27 cellular contexts compared by ENCODE assay signal in the genomic region with DNA sequence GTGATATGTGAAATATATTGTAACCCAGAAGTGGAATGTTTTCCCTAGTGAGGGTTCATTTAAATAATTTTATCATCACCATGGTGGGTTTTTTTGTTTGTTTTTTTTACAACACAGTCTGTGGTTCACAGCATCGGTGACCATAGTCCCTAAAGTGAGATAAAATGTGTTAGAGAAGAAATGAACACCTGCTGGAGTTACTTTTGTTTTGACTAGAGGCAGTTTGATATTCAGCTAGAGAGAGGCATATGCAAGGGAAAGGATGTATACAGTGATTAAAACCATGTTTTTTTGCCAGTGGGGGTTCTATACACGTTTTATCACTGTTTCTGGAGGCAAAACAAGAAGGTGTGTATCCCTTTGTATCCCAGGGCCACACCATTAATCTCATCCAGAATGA.
"Had no signal": no experiment of that assay in that cellular context is flagged by ENCODE, and none has a peak within 500 bp of the region (broad histone marks: within the 10 kb centered on the region; RNA-seq: fewer than 3 reads in every experiment).

No MANE protein-coding gene starts in this region.

- H3K4me3 Mint-ChIP-seq: activated CD4-positive, alpha-beta T cell treated with anti-CD3 and anti-CD28 coated beads, Interleukin-2, amount 10 ng/mL, durations not matched to agents 24 days and 14 days; activated CD8-positive, alpha-beta T cell treated with anti-CD3 and anti-CD28 coated beads for 36 hours; activated naive CD4-positive, alpha-beta T cell treated with anti-CD3 and anti-CD28 coated beads, Interleukin-2, amount 50 U/mL, for 24 hours; activated naive CD8-positive, alpha-beta T cell treated with anti-CD3 and anti-CD28 coated beads, Interleukin-2, amount 10 ng/mL, durations not matched to agents 7 days and 5 days; activated T-cell treated with anti-CD3 and anti-CD28 coated beads, Interleukin-2, amount 50 U/mL, for 24 hours; central memory CD8-positive, alpha-beta T cell; T-helper 1 cell treated with Interleukin-12 subunit alpha and Interleukin-12 subunit beta and Interleukin-4 antibody, amounts not matched to agents 30 μg/mL and 1 μg/mL, for 36 hours; T-helper 2 cell treated with Interferon-gamma antibody and Interleukin-4, amounts not matched to agents 5 μg/mL and 100 μg/mL, for 36 hours had no signal

- H3K36me3 ChIP-seq: ascending aorta, cardiac muscle cell, SJCRH30 had no signal

- H3K27ac ChIP-seq: ascending aorta, cardiac muscle cell, SJCRH30, SK-N-MC had no signal

- H3K27me3 ChIP-seq: ascending aorta, cardiac muscle cell, SJCRH30 had no signal

- DNase-seq: activated CD4-positive, alpha-beta T cell treated with anti-CD3 and anti-CD28 coated beads, Interleukin-2, amount 10 ng/mL, durations not matched to agents 24 days and 14 days; activated CD4-positive, alpha-beta T cell treated with anti-CD3 and anti-CD28 coated beads, Interleukin-2, amount 50 U/mL, for 4 hours; activated CD8-positive, alpha-beta T cell treated with anti-CD3 and anti-CD28 coated beads for 36 hours; activated gamma-delta T cell; activated naive CD4-positive, alpha-beta T cell treated with Interleukin-2 at 50 U/mL for 16 hours; activated naive CD8-positive, alpha-beta T cell treated with anti-CD3 and anti-CD28 coated beads, Interleukin-2, amount 10 ng/mL, durations not matched to agents 7 days and 5 days; activated T-cell treated with anti-CD3 and anti-CD28 coated beads, Interleukin-2, amount 50 U/mL, for 24 hours; amygdala; Karpas-422; KBM-7; NCI-H1105; NCI-H1436 treated with DMSO at 0.1 percent for 48 hours; NCI-H187 treated with DMSO at 0.1 percent for 48 hours; NCI-H226; NCI-H510A; NCI-H526; SHP77; SJCRH30 had no signal

- H3K36me3 Mint-ChIP-seq: activated naive CD4-positive, alpha-beta T cell treated with anti-CD3 and anti-CD28 coated beads, Interleukin-2, amount 50 U/mL, for 24 hours; activated naive CD8-positive, alpha-beta T cell treated with anti-CD3 and anti-CD28 coated beads, Interleukin-2, amount 10 ng/mL, durations not matched to agents 7 days and 5 days had no signal

- H3K27me3 Mint-ChIP-seq: activated CD4-positive, alpha-beta T cell treated with anti-CD3 and anti-CD28 coated beads, Interleukin-2, amount 10 ng/mL, durations not matched to agents 24 days and 14 days; activated CD8-positive, alpha-beta T cell treated with anti-CD3 and anti-CD28 coated beads for 36 hours; activated naive CD4-positive, alpha-beta T cell treated with anti-CD3 and anti-CD28 coated beads, Interleukin-2, amount 50 U/mL, for 24 hours; activated naive CD8-positive, alpha-beta T cell treated with anti-CD3 and anti-CD28 coated beads, Interleukin-2, amount 10 ng/mL, durations not matched to agents 7 days and 5 days; activated T-cell treated with anti-CD3 and anti-CD28 coated beads, Interleukin-2, amount 50 U/mL, for 24 hours; central memory CD8-positive, alpha-beta T cell had no signal

- ATAC-seq: activated CD8-positive, alpha-beta T cell treated with anti-CD3 and anti-CD28 coated beads for 36 hours; Panc1 had no signal

- H3K4me1 Mint-ChIP-seq: activated CD4-positive, alpha-beta T cell treated with anti-CD3 and anti-CD28 coated beads, Interleukin-2, amount 10 ng/mL, durations not matched to agents 24 days and 14 days; activated naive CD4-positive, alpha-beta T cell treated with anti-CD3 and anti-CD28 coated beads, Interleukin-2, amount 50 U/mL, for 24 hours; activated naive CD8-positive, alpha-beta T cell treated with anti-CD3 and anti-CD28 coated beads, Interleukin-2, amount 10 ng/mL, durations not matched to agents 7 days and 5 days; central memory CD8-positive, alpha-beta T cell had no signal

- H3K27ac Mint-ChIP-seq: activated CD4-positive, alpha-beta T cell treated with anti-CD3 and anti-CD28 coated beads, Interleukin-2, amount 10 ng/mL, durations not matched to agents 24 days and 14 days; activated CD8-positive, alpha-beta T cell treated with anti-CD3 and anti-CD28 coated beads for 36 hours; activated naive CD4-positive, alpha-beta T cell treated with anti-CD3 and anti-CD28 coated beads, Interleukin-2, amount 50 U/mL, for 24 hours; activated naive CD8-positive, alpha-beta T cell treated with anti-CD3 and anti-CD28 coated beads, Interleukin-2, amount 10 ng/mL, durations not matched to agents 7 days and 5 days; activated T-cell treated with anti-CD3 and anti-CD28 coated beads, Interleukin-2, amount 50 U/mL, for 24 hours; activated T-helper 2 cell treated with anti-CD3 and anti-CD28 coated beads, Interferon-gamma antibody, Interleukin-2, Interleukin-4, amounts not matched to agents 10 μg/mL and 5 μg/mL and 100 μg/mL, durations not matched to agents 14 hours and 24 hours and 36 hours; T-helper 1 cell treated with Interleukin-12 subunit alpha and Interleukin-12 subunit beta and Interleukin-4 antibody, amounts not matched to agents 30 μg/mL and 1 μg/mL, for 36 hours; T-helper 2 cell treated with Interferon-gamma antibody and Interleukin-4, amounts not matched to agents 5 μg/mL and 100 μg/mL, for 36 hours had no signal

- H3K9me3 ChIP-seq: ascending aorta had no signal

- H3K4me1 ChIP-seq: ascending aorta, SJCRH30 had no signal

- H3K4me3 ChIP-seq: ascending aorta, cardiac muscle cell, SJCRH30, SK-N-MC had no signal
